ENCODE assay signal across 10 cellular contexts in genomic region chr6:158561938-158562337, GRCh38. TPM values are rescaled to one million over a fixed set of nuclear protein-coding genes. Genes with fewer than 3 reads are reported as not detected.
A peak's percentile ranks its signal among the peaks of the same experiment; 100 is the strongest.
DNase-seq lines count a peak whose midpoint lies in the region; ATAC-seq and TF ChIP-seq lines count a peak whose summit lies in the region.
"Had no signal": no experiment of that assay in that cellular context is flagged by ENCODE, and none has a peak within 500 bp of the region (broad histone marks: within the 10 kb centered on the region; RNA-seq: fewer than 3 reads in every experiment).

No MANE protein-coding gene starts in this region.

- peaks cover 48% of the 10 kb centered on the region for H3K4me1 Mint-ChIP-seq in activated naive CD8-positive, alpha-beta T cell treated with anti-CD3 and anti-CD28 coated beads, Interleukin-2, amount 10 ng/mL, durations not matched to agents 7 days and 5 days
- H3K4me1 Mint-ChIP-seq in mesothelial cell of epicardium, result peaks cover 25% of the 10 kb centered on the region

- H3K9me3 ChIP-seq in AG04450 (ENCODE audit: control insufficient read depth, insufficient read depth, low read length) (no peaks in the 10 kb centered on the region), HAP-1 (no peaks in the 10 kb centered on the region)

- H3K9me3 Mint-ChIP-seq in activated naive CD8-positive, alpha-beta T cell treated with anti-CD3 and anti-CD28 coated beads, Interleukin-2, amount 10 ng/mL, durations not matched to agents 7 days and 5 days, result no peaks in the 10 kb centered on the region
- H3K9me3 Mint-ChIP-seq in mesothelial cell of epicardium, result no peaks in the 10 kb centered on the region

- peaks cover 6% of the 10 kb centered on the region for H3K36me3 Mint-ChIP-seq in activated naive CD8-positive, alpha-beta T cell treated with anti-CD3 and anti-CD28 coated beads, Interleukin-2, amount 10 ng/mL, durations not matched to agents 7 days and 5 days
- H3K36me3 Mint-ChIP-seq in mesothelial cell of epicardium, result no peaks in the 10 kb centered on the region

- peaks cover 2% of the 10 kb centered on the region for H3K27me3 Mint-ChIP-seq in activated naive CD8-positive, alpha-beta T cell treated with anti-CD3 and anti-CD28 coated beads, Interleukin-2, amount 10 ng/mL, durations not matched to agents 7 days and 5 days
- H3K27me3 Mint-ChIP-seq in mesothelial cell of epicardium (ENCODE audit: low read depth), result no peaks in the 10 kb centered on the region

- H3K27ac ChIP-seq in AG04450 (ENCODE audit: low read depth, low read length), result no peak overlapping the region
- H3K27ac ChIP-seq: dorsolateral prefrontal cortex had no signal

- CTCF ChIA-PET in AG04450 (lab: Charles Lee), result interaction anchor here (2.8 kb wide), 1 partner anchor 341 kb away, joined by 17 read pairs; no protein-coding TSS in a partner anchor

- POLR2A ChIA-PET in AG04450 (lab: Yijun Ruan, JAX), result no interaction called here
- POLR2A ChIA-PET in activated naive CD8-positive, alpha-beta T cell treated with anti-CD3 and anti-CD28 coated beads, Interleukin-2, amount 10 ng/mL, durations not matched to agents 7 days and 5 days (lab: Charles Lee), result no interaction called here

- H3K36me3 ChIP-seq in HAP-1 (replicated peaks), result no peaks in the 10 kb centered on the region; the same call in 1 of the 2 replicates

- peaks cover 11% of the 10 kb centered on the region for H3K4me1 ChIP-seq in HAP-1

- H3K4me3 Mint-ChIP-seq in activated naive CD8-positive, alpha-beta T cell treated with anti-CD3 and anti-CD28 coated beads, Interleukin-2, amount 10 ng/mL, durations not matched to agents 7 days and 5 days, result peak overlapping the region; percentile 90
- peak overlapping the region; percentile 96 for H3K4me3 Mint-ChIP-seq in mesothelial cell of epicardium

- no peak for TF ChIP-seq CTCF in AG04450 (IDR thresholded peaks at IDR 0.05; ENCODE audit: low read depth, low read length)
- TF ChIP-seq CTCF in mesothelial cell of epicardium (IDR thresholded peaks at IDR 0.05; ENCODE audit: unreplicated experiment), result no peak

- no peaks in the 10 kb centered on the region for H3K27me3 ChIP-seq in AG04450 (ENCODE audit: control insufficient read depth, insufficient read depth, low read length)
- H3K27me3 ChIP-seq in HAP-1 (ENCODE audit: low read depth), result no peaks in the 10 kb centered on the region
- H3K27me3 ChIP-seq: dorsolateral prefrontal cortex had no signal

- H3K4me3 ChIP-seq in AG04450 (ENCODE audit: low read depth, low read length) (peak overlapping the region; percentile 80), HAP-1 (peak overlapping the region; percentile 77)

- no peak overlapping the region for H3K27ac Mint-ChIP-seq in activated naive CD8-positive, alpha-beta T cell treated with anti-CD3 and anti-CD28 coated beads, Interleukin-2, amount 10 ng/mL, durations not matched to agents 7 days and 5 days
- H3K27ac Mint-ChIP-seq in mesothelial cell of epicardium, result no peak overlapping the region

- ATAC-seq in activated naive CD8-positive, alpha-beta T cell treated with anti-CD3 and anti-CD28 coated beads, Interleukin-2, amount 10 ng/mL, durations not matched to agents 7 days and 5 days (ENCODE audit: low read depth), result no peak
- ATAC-seq in HG02852 (IDR thresholded peaks at IDR 0.05; ENCODE audit: unreplicated experiment), result no peak
- ATAC-seq in HG02840 (IDR thresholded peaks at IDR 0.05; ENCODE audit: low FRiP score, unreplicated experiment), result no peak

- DNase-seq in AG04450 (ENCODE audit: low read depth, low spot score) (no peak), HAP-1 (ENCODE audit: low spot score in 2 of 2) (no peak), mesothelial cell of epicardium (ENCODE audit: low spot score in 2 of 2, unreplicated experiment in 2 of 2) (no peak), HCEC 1CT (no peak), NCI-H2171 (lab: John Stamatoyannopoulos, UW) (no peak)
- DNase-seq in activated naive CD8-positive, alpha-beta T cell treated with anti-CD3 and anti-CD28 coated beads, Interleukin-2, amount 10 ng/mL, durations not matched to agents 7 days and 5 days, result no peak
- DNase-seq: NCI-H524 had no signal

- in situ Hi-C loops in HAP-1 (cut with MboI; ENCODE audit: low sequenced_read_pairs), result no loop called here

RNA-seq across cellular contexts. Expression of gene TMEM181, which starts 2.0 kb away (rescaled TPM):
- 33.3 and 44.1 TPM in 2 replicates for polyA plus RNA-seq in AG04450 (2011; rRNA removed)
- polyA minus RNA-seq in AG04450 (2011; rRNA and poly(A)+ RNA removed), result 28.0 and 35.0 TPM in 2 replicates
- 10 to 100 TPM; 16.8 to 17.7 TPM for total RNA-seq in activated naive CD8-positive, alpha-beta T cell treated with anti-CD3 and anti-CD28 coated beads, Interleukin-2, amount 10 ng/mL, durations not matched to agents 7 days and 5 days
- total RNA-seq in mesothelial cell of epicardium, result 23.6 to 23.9 TPM (median 23.8 TPM) in 3 replicates
